16 cellular contexts compared by ENCODE assay signal in the genomic region with DNA sequence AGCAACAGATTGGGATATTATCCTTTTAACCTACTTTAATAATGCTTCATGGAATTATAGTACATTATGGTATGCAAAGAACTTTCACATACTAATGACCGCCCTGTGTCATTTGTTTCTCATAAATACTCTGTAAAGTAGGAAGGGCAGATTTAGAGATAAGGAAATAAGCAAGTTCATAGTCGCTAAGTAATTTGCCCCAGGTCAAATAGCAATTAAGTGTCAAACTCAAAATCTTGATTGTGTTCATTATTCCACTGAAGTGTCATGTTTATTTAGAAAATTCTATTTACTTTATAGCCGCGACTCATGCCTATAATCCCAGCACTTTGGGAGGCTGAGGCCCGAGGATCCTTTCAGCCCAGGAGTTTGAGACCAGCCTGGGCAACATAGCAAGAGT.
"Had no signal": no experiment of that assay in that cellular context is flagged by ENCODE, and none has a peak within 500 bp of the region (broad histone marks: within the 10 kb centered on the region; RNA-seq: fewer than 3 reads in every experiment).

No MANE protein-coding gene starts in this region.

- ATAC-seq: T-helper 17 cell, WTC11 had no signal

- H3K4me3 ChIP-seq: adrenal gland, coronary artery, esophagus squamous epithelium, sigmoid colon, transverse colon had no signal

- H3K4me3 Mint-ChIP-seq: activated CD4-positive, alpha-beta memory T cell treated with anti-CD3 and anti-CD28 coated beads, Interleukin-2, amount 10 ng/mL, durations not matched to agents 7 days and 5 days; activated T-cell treated with anti-CD3 and anti-CD28 coated beads, Interleukin-2, amount 50 U/mL, for 24 hours; neural crest cell; stimulated activated effector memory CD8-positive, alpha-beta T cell treated with anti-CD3 and anti-CD28 coated beads, Interleukin-12 subunit alpha, Interleukin-12 subunit beta, amount 100 ng/mL, for 72 hours; T-helper 17 cell; WTC11 had no signal

- H3K27me3 Mint-ChIP-seq: activated CD4-positive, alpha-beta memory T cell treated with anti-CD3 and anti-CD28 coated beads, Interleukin-2, amount 10 ng/mL, durations not matched to agents 7 days and 5 days; activated T-cell treated with anti-CD3 and anti-CD28 coated beads, Interleukin-2, amount 50 U/mL, for 24 hours; T-helper 17 cell had no signal

- H3K4me1 ChIP-seq: sigmoid colon had no signal

- H3K9me3 Mint-ChIP-seq: activated CD4-positive, alpha-beta memory T cell treated with anti-CD3 and anti-CD28 coated beads, Interleukin-2, amount 10 ng/mL, durations not matched to agents 7 days and 5 days; activated T-cell treated with anti-CD3 and anti-CD28 coated beads, Interleukin-2, amount 50 U/mL, for 24 hours; neural crest cell; stimulated activated effector memory CD8-positive, alpha-beta T cell treated with anti-CD3 and anti-CD28 coated beads, Interleukin-12 subunit alpha, Interleukin-12 subunit beta, amount 100 ng/mL, for 72 hours; WTC11 had no signal

- H3K27ac Mint-ChIP-seq: activated CD4-positive, alpha-beta memory T cell treated with anti-CD3 and anti-CD28 coated beads, Interleukin-2, amount 10 ng/mL, durations not matched to agents 7 days and 5 days; activated T-cell treated with anti-CD3 and anti-CD28 coated beads, Interleukin-2, amount 50 U/mL, for 24 hours; stimulated activated effector memory CD8-positive, alpha-beta T cell treated with anti-CD3 and anti-CD28 coated beads, Interleukin-12 subunit alpha, Interleukin-12 subunit beta, amount 100 ng/mL, for 72 hours; T-helper 17 cell; WTC11 had no signal

- H3K9me3 ChIP-seq: adrenal gland, esophagus squamous epithelium, sigmoid colon, transverse colon had no signal

- H3K27me3 ChIP-seq: adrenal gland, esophagus squamous epithelium, sigmoid colon, transverse colon had no signal

- H3K27ac ChIP-seq: adrenal gland, coronary artery, esophagus squamous epithelium, sigmoid colon, transverse colon had no signal

- H3K4me1 Mint-ChIP-seq: activated CD4-positive, alpha-beta memory T cell treated with anti-CD3 and anti-CD28 coated beads, Interleukin-2, amount 10 ng/mL, durations not matched to agents 7 days and 5 days; stimulated activated effector memory CD8-positive, alpha-beta T cell treated with anti-CD3 and anti-CD28 coated beads, Interleukin-12 subunit alpha, Interleukin-12 subunit beta, amount 100 ng/mL, for 72 hours; WTC11 had no signal

- DNase-seq: activated CD4-positive, alpha-beta memory T cell treated with anti-CD3 and anti-CD28 coated beads, Interleukin-2, amount 10 ng/mL, durations not matched to agents 7 days and 5 days; activated CD4-positive, alpha-beta T cell treated with anti-CD3 and anti-CD28 coated beads for 4 hours; activated naive CD4-positive, alpha-beta T cell treated with anti-CD3 and anti-CD28 coated beads, Interleukin-2, amount 50 U/mL, for 16 hours; activated T-cell treated with anti-CD3 and anti-CD28 coated beads, Interleukin-2, amount 50 U/mL, for 24 hours; adrenal gland; central memory CD4-positive, alpha-beta T cell; effector CD4-positive, alpha-beta T cell; esophagus squamous epithelium; sigmoid colon; stimulated activated CD4-positive, alpha-beta T cell treated with anti-CD3 and anti-CD28 coated beads, Interleukin-12 subunit alpha, Interleukin-12 subunit beta, amount 100 ng/mL, for 4 hours; T-helper 17 cell; transverse colon had no signal
